ENCODE assay signal across 8 cellular contexts in the genomic region with DNA sequence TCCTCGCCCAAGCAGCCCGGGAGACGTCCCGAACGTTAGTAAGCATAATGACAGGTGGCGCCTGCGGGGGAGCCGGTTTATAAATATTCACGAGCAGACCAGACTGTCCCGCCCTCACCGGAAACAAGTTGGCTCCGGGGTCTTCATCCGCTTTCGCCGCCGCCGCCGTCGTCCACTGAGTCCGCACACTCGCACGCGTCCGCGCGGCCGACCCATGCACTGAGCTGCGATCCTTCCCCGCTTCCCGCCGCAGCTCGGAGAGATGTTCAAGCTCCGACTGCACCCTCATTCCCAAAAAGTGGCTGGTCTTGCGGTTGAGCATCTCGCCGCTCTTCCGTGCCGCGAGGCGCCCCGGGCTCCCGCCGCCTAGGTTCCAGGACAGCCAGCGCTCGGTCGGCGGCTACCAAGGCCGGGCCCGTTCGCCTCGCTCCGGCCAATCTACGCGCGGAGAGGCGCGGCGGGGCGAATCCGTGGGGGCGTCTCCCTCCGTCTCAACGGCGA. TPM values are rescaled to one million over a fixed set of nuclear protein-coding genes. Genes with fewer than 3 reads are reported as not detected.
A peak's percentile ranks its signal among the peaks of the same experiment; 100 is the strongest.
DNase-seq lines count a peak whose midpoint lies in the region; ATAC-seq and TF ChIP-seq lines count a peak whose summit lies in the region.

No MANE protein-coding gene starts in this region.

- H3K4me1 ChIP-seq in fibroblast of lung (ENCODE audit: control insufficient read depth, extremely low read depth, insufficient read depth, low read length) (peaks cover 14% of the 10 kb centered on the region), neuron (ENCODE audit: insufficient read depth, low read length) (peaks cover 24% of the 10 kb centered on the region)

- peak overlapping the region; percentile 92 for H3K27ac ChIP-seq in fibroblast of lung (ENCODE audit: insufficient read depth, low read length)

- TF ChIP-seq CTCF in fibroblast of lung (conservative IDR thresholded peaks at IDR 0.05 in 1 of 2, IDR thresholded peaks at IDR 0.05 in 1 of 2; ENCODE audit: low read depth in 1 of 2, low read length in 2 of 2), result no peak

- peaks cover 26% of the 10 kb centered on the region for H3K79me2 ChIP-seq in fibroblast of lung (ENCODE audit: control insufficient read depth, insufficient read depth, low read length)

- ATAC-seq in HG02943 (IDR thresholded peaks at IDR 0.05; ENCODE audit: low read depth, unreplicated experiment), result peak; percentile 28

- H3K9me3 ChIP-seq in fibroblast of lung (ENCODE audit: control insufficient read depth, insufficient read depth, low read depth, low read length), result no peaks in the 10 kb centered on the region
- no peaks in the 10 kb centered on the region for H3K9me3 ChIP-seq in neuron (ENCODE audit: low read length)

- peak overlapping the region; percentile 81 to 95 (median 88) for H3K4me3 ChIP-seq in fibroblast of lung (replicated peaks in 1 of 4; ENCODE audit: control extremely low read depth in 1 of 4, insufficient read depth in 1 of 4, low read depth in 3 of 4, low read length in 4 of 4)
- H3K4me3 ChIP-seq in neuron (ENCODE audit: low read length), result peak overlapping the region; percentile 90

- DNase-seq in NCI-H82 (lab: John Stamatoyannopoulos, UW), result peak; percentile 75
- no peak for DNase-seq in NCI-H82 treated with DMSO at 0.1 percent for 48 hours (lab: John Stamatoyannopoulos, UW; ENCODE audit: unreplicated experiment)
- peak; percentile 32 for DNase-seq in NCI-H524 treated with DMSO at 0.1 percent for 48 hours (lab: John Stamatoyannopoulos, UW)
- DNase-seq in activated CD8-positive, alpha-beta memory T cell treated with anti-CD3 and anti-CD28 coated beads, Interleukin-2, amount 50 U/mL, for 24 hours (ENCODE audit: extremely low read depth), result peak; percentile 29
- peak; percentile 18 to 34 for DNase-seq in fibroblast of lung (ENCODE audit: low read depth in 2 of 2)
- DNase-seq in OCI-M2 (lab: John Stamatoyannopoulos, UW; ENCODE audit: unreplicated experiment), result no peak

- no peaks in the 10 kb centered on the region for H4K20me1 ChIP-seq in fibroblast of lung (ENCODE audit: control insufficient read depth, extremely low read depth, insufficient read depth, low read length)

- peaks cover 35% of the 10 kb centered on the region for H3K36me3 ChIP-seq in fibroblast of lung (ENCODE audit: control insufficient read depth, insufficient read depth, low read length)
- H3K36me3 ChIP-seq in neuron (ENCODE audit: insufficient read depth, low read length), result peaks cover 65% of the 10 kb centered on the region

- peak overlapping the region; percentile 98 for H3K4me2 ChIP-seq in fibroblast of lung (ENCODE audit: extremely low read depth, insufficient read depth, low read length)

- H2AFZ ChIP-seq in fibroblast of lung (ENCODE audit: low read length) (peak overlapping the region; percentile 97), neuron (ENCODE audit: low read depth, low read length) (peak overlapping the region; percentile 64)

- H3K27me3 ChIP-seq in fibroblast of lung (ENCODE audit: control insufficient read depth, insufficient read depth, low read length) (no peaks in the 10 kb centered on the region), neuron (ENCODE audit: insufficient read depth, low read length) (no peaks in the 10 kb centered on the region)

- H3K9ac ChIP-seq in fibroblast of lung (ENCODE audit: insufficient read depth, low read length), result peak overlapping the region; percentile 67

RNA-seq across cellular contexts. Expression of a gene that starts 0.4 kb away (rescaled TPM):
- 0.77 and 1.3 TPM in 2 replicates for total RNA-seq in fibroblast of lung
- 1.5 and 2.0 TPM in 2 replicates for polyA plus RNA-seq in fibroblast of lung
- 2.4 and 3.7 TPM in 2 replicates for polyA plus RNA-seq in fibroblast of lung (2012)
- polyA minus RNA-seq in fibroblast of lung (ENCODE audit: low replicate concordance), result 0.39 and 4.0 TPM in 2 replicates

RNA-seq across cellular contexts. Expression of a gene that starts 0.6 kb away (rescaled TPM):
- 56.8 TPM in 2 replicates for total RNA-seq in fibroblast of lung
- polyA plus RNA-seq in fibroblast of lung, result 42.0 and 68.2 TPM in 2 replicates
- 49.9 and 73.9 TPM in 2 replicates for polyA plus RNA-seq in fibroblast of lung (2012)
- 107 and 130 TPM in 2 replicates for polyA minus RNA-seq in fibroblast of lung (ENCODE audit: low replicate concordance)

RNA-seq across cellular contexts. Expression of a gene that starts 13.3 kb away (rescaled TPM):
- total RNA-seq in fibroblast of lung, result 11.8 and 15.4 TPM in 2 replicates
- polyA plus RNA-seq in fibroblast of lung, result 19.4 and 23.8 TPM in 2 replicates
- polyA plus RNA-seq in fibroblast of lung (2012), result 19.2 and 24.2 TPM in 2 replicates
- 31.4 and 31.6 TPM in 2 replicates for polyA minus RNA-seq in fibroblast of lung (ENCODE audit: low replicate concordance)

RNA-seq across cellular contexts. Expression of a gene that starts 25.5 kb away (rescaled TPM):
- 6.4 and 7.3 TPM in 2 replicates for total RNA-seq in fibroblast of lung
- polyA plus RNA-seq in fibroblast of lung, result 5.8 and 6.2 TPM in 2 replicates
- 13.5 and 14.3 TPM in 2 replicates for polyA plus RNA-seq in fibroblast of lung (2012)
- 12.2 and 15.9 TPM in 2 replicates for polyA minus RNA-seq in fibroblast of lung (ENCODE audit: low replicate concordance)

Comparison
In these comparisons a context has a peak if more than half of its experiments do, and no peak if none do; other contexts are left out.
1. DNase-seq: peak in NCI-H82 (single experiment), NCI-H524 treated with DMSO at 0.1 percent for 48 hours (single experiment), activated CD8-positive, alpha-beta memory T cell treated with anti-CD3 and anti-CD28 coated beads, Interleukin-2, amount 50 U/mL, for 24 hours (single experiment) and fibroblast of lung (2 of 2); none in NCI-H82 treated with DMSO at 0.1 percent for 48 hours (single experiment) and OCI-M2 (single experiment).